1 cellular context compared by ENCODE assay signal in genomic region chr21:33033961-33034413, GRCh38.
TF ChIP-seq lines count a peak whose summit lies in the region.

No MANE protein-coding gene starts in this region.

TF ChIP-seq in GM23338, 12 proteins besides CTCF, POLR2A, EP300 and RAD21 (continued from another document):
- TF ChIP-seq ZNF462 (CRISPR knock-in tag; IDR thresholded peaks at IDR 0.05) (no peak), EZH2 (IDR thresholded peaks at IDR 0.05; ENCODE audit: low read depth, unreplicated experiment) (peak; percentile 35)
